3 cellular contexts compared by ENCODE assay signal in the genomic region with DNA sequence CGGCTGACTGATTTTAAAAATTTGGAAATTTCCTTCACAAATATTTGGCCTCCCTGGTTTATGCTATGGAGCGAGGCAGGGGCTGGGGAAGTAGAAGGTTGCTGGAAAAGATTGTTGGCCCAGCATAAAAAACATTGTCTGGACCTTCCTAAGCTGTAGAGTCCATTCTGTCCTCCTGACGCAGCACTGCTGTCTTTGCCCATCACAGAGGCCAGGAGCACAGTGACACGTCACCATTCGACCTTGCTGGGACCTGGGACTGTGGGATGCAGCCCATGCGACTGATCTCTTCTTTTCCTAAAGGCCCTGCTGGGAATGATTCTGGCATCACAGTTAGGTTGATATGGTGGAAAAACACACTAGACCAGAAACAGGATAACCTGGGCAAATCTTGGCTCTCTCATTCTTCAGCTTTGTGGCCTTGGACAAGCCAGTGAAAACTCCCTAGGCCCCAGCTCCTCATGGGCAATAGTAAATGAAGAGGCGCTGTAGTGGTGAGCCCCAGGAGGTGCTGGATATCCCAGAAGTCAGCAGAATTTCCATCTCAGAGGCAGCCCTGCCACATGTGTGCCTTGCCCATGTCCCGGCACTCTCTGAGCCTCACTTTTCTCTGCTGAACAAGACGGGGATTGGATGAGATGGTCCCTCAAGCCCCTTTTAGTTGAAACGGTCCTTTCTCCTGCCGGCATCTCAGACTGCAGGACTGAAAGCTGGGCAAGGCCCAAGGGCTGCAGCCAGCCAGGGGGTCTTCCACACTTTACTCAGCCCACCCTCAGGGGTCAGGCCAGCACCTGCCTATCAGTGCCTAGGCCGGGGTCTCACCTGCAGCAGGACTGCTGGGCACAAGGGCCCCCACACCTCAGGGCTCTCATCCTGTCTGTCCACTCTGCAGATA.
TF ChIP-seq lines count a peak whose summit lies in the region.

No MANE protein-coding gene starts in this region.

TF ChIP-seq in SK-N-SH, 30 proteins besides CTCF, POLR2A, EP300 and RAD21:
- TF ChIP-seq RFX5 (IDR thresholded peaks at IDR 0.05; ENCODE audit: low read length) (no peak), SIN3A (IDR thresholded peaks at IDR 0.05; ENCODE audit: borderline replicate concordance, low read depth, low read length) (no peak), NRF1 (IDR thresholded peaks at IDR 0.05; ENCODE audit: low read depth, low read length) (no peak), TEAD4 (IDR thresholded peaks at IDR 0.05; ENCODE audit: borderline replicate concordance, insufficient read depth) (no peak), MEF2A (IDR thresholded peaks at IDR 0.05; ENCODE audit: borderline replicate concordance, low read depth) (no peak), JUND (IDR thresholded peaks at IDR 0.05) (no peak), FOXJ3 (CRISPR knock-in tag; IDR thresholded peaks at IDR 0.05) (no peak), SMC3 (IDR thresholded peaks at IDR 0.05; ENCODE audit: low read depth, low read length) (no peak), POLR2AphosphoS5 (IDR thresholded peaks at IDR 0.05; ENCODE audit: low read depth, low read length) (no peak), GABPA (IDR thresholded peaks at IDR 0.05; ENCODE audit: low read depth) (no peak), FOXM1 (IDR thresholded peaks at IDR 0.05; ENCODE audit: low read depth) (no peak)
- TF ChIP-seq, protein P1, sequence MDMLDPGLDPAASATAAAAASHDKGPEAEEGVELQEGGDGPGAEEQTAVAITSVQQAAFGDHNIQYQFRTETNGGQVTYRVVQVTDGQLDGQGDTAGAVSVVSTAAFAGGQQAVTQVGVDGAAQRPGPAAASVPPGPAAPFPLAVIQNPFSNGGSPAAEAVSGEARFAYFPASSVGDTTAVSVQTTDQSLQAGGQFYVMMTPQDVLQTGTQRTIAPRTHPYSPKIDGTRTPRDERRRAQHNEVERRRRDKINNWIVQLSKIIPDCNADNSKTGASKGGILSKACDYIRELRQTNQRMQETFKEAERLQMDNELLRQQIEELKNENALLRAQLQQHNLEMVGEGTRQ (IDR thresholded peaks at IDR 0.05; ENCODE audit: borderline replicate concordance, low read depth, low read length) = no peak
- TF ChIP-seq, protein P2, sequence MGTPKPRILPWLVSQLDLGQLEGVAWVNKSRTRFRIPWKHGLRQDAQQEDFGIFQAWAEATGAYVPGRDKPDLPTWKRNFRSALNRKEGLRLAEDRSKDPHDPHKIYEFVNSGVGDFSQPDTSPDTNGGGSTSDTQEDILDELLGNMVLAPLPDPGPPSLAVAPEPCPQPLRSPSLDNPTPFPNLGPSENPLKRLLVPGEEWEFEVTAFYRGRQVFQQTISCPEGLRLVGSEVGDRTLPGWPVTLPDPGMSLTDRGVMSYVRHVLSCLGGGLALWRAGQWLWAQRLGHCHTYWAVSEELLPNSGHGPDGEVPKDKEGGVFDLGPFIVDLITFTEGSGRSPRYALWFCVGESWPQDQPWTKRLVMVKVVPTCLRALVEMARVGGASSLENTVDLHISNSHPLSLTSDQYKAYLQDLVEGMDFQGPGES (IDR thresholded peaks at IDR 0.05; ENCODE audit: low read depth, low read length) = no peak
- TF ChIP-seq, protein P3, sequence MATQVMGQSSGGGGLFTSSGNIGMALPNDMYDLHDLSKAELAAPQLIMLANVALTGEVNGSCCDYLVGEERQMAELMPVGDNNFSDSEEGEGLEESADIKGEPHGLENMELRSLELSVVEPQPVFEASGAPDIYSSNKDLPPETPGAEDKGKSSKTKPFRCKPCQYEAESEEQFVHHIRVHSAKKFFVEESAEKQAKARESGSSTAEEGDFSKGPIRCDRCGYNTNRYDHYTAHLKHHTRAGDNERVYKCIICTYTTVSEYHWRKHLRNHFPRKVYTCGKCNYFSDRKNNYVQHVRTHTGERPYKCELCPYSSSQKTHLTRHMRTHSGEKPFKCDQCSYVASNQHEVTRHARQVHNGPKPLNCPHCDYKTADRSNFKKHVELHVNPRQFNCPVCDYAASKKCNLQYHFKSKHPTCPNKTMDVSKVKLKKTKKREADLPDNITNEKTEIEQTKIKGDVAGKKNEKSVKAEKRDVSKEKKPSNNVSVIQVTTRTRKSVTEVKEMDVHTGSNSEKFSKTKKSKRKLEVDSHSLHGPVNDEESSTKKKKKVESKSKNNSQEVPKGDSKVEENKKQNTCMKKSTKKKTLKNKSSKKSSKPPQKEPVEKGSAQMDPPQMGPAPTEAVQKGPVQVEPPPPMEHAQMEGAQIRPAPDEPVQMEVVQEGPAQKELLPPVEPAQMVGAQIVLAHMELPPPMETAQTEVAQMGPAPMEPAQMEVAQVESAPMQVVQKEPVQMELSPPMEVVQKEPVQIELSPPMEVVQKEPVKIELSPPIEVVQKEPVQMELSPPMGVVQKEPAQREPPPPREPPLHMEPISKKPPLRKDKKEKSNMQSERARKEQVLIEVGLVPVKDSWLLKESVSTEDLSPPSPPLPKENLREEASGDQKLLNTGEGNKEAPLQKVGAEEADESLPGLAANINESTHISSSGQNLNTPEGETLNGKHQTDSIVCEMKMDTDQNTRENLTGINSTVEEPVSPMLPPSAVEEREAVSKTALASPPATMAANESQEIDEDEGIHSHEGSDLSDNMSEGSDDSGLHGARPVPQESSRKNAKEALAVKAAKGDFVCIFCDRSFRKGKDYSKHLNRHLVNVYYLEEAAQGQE (IDR thresholded peaks at IDR 0.05; ENCODE audit: low read depth, low read length) = no peak

TF ChIP-seq in SK-N-SH treated with all-trans-retinoic acid at 6 μM for 48 hours, 23 proteins besides CTCF, POLR2A, EP300 and RAD21 (continues in another document):
- no peak for TF ChIP-seq GLIS3 (CRISPR knock-in tag; IDR thresholded peaks at IDR 0.05)
- TF ChIP-seq ZFP30 (CRISPR knock-in tag; IDR thresholded peaks at IDR 0.05) = no peak
- no peak for TF ChIP-seq ZNF565 (CRISPR knock-in tag; conservative IDR thresholded peaks at IDR 0.05; ENCODE audit: low read depth)
- TF ChIP-seq, protein P4, sequence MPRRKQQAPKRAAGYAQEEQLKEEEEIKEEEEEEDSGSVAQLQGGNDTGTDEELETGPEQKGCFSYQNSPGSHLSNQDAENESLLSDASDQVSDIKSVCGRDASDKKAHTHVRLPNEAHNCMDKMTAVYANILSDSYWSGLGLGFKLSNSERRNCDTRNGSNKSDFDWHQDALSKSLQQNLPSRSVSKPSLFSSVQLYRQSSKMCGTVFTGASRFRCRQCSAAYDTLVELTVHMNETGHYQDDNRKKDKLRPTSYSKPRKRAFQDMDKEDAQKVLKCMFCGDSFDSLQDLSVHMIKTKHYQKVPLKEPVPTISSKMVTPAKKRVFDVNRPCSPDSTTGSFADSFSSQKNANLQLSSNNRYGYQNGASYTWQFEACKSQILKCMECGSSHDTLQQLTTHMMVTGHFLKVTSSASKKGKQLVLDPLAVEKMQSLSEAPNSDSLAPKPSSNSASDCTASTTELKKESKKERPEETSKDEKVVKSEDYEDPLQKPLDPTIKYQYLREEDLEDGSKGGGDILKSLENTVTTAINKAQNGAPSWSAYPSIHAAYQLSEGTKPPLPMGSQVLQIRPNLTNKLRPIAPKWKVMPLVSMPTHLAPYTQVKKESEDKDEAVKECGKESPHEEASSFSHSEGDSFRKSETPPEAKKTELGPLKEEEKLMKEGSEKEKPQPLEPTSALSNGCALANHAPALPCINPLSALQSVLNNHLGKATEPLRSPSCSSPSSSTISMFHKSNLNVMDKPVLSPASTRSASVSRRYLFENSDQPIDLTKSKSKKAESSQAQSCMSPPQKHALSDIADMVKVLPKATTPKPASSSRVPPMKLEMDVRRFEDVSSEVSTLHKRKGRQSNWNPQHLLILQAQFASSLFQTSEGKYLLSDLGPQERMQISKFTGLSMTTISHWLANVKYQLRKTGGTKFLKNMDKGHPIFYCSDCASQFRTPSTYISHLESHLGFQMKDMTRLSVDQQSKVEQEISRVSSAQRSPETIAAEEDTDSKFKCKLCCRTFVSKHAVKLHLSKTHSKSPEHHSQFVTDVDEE (CRISPR knock-in tag; IDR thresholded peaks at IDR 0.05) = no peak
- TF ChIP-seq TCF4 (CRISPR knock-in tag; IDR thresholded peaks at IDR 0.05; ENCODE audit: borderline replicate concordance) = no peak
- no peak for TF ChIP-seq ISL1 (CRISPR knock-in tag; IDR thresholded peaks at IDR 0.05)
- TF ChIP-seq ZFP3 (CRISPR knock-in tag; IDR thresholded peaks at IDR 0.05) = no peak
- TF ChIP-seq, protein P5, sequence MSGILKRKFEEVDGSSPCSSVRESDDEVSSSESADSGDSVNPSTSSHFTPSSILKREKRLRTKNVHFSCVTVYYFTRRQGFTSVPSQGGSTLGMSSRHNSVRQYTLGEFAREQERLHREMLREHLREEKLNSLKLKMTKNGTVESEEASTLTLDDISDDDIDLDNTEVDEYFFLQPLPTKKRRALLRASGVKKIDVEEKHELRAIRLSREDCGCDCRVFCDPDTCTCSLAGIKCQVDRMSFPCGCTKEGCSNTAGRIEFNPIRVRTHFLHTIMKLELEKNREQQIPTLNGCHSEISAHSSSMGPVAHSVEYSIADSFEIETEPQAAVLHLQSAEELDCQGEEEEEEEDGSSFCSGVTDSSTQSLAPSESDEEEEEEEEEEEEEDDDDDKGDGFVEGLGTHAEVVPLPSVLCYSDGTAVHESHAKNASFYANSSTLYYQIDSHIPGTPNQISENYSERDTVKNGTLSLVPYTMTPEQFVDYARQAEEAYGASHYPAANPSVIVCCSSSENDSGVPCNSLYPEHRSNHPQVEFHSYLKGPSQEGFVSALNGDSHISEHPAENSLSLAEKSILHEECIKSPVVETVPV (CRISPR knock-in tag; IDR thresholded peaks at IDR 0.05) = no peak
- no peak for TF ChIP-seq PATZ1 (CRISPR knock-in tag; IDR thresholded peaks at IDR 0.05; ENCODE audit: borderline replicate concordance)
- TF ChIP-seq BACH2 (CRISPR knock-in tag; IDR thresholded peaks at IDR 0.05; ENCODE audit: borderline replicate concordance) = no peak
- no peak for TF ChIP-seq PPARA (CRISPR knock-in tag; IDR thresholded peaks at IDR 0.05; ENCODE audit: borderline replicate concordance)
- TF ChIP-seq RARB (CRISPR knock-in tag; IDR thresholded peaks at IDR 0.05) = no peak

TF ChIP-seq in endothelial cell of umbilical vein, 7 proteins besides CTCF, POLR2A, EP300 and RAD21:
- TF ChIP-seq POLR2AphosphoS5 (IDR thresholded peaks at IDR 0.05; ENCODE audit: insufficient read depth, low read depth, low read length) = no peak
- no peak for TF ChIP-seq JUN (IDR thresholded peaks at IDR 0.05; ENCODE audit: borderline replicate concordance, insufficient read depth, insufficient read length, low read depth)
- no peak for TF ChIP-seq EZH2 (IDR thresholded peaks at IDR 0.05; ENCODE audit: borderline replicate concordance, low read depth, low read length, severe bottlenecking)
- no peak for TF ChIP-seq MAX (IDR thresholded peaks at IDR 0.05; ENCODE audit: insufficient read depth, insufficient read length)
- TF ChIP-seq MYC (IDR thresholded peaks at IDR 0.05; ENCODE audit: low read depth, low read length) = no peak
- TF ChIP-seq GATA2 (IDR thresholded peaks at IDR 0.05; ENCODE audit: insufficient read depth, insufficient read length, low read depth, low read length) = no peak
- TF ChIP-seq FOS (IDR thresholded peaks at IDR 0.05; ENCODE audit: borderline replicate concordance, insufficient read depth, low read length) = no peak
TF ChIP-seq in endothelial cell of umbilical vein: peak in this region for 0.
